In genomic region chr12:12715459-12716150, GRCh38 we compare ENCODE assay signal across 8 cellular contexts. TPM values are rescaled to one million over a fixed set of nuclear protein-coding genes. Genes with fewer than 3 reads are reported as not detected.
A peak's percentile ranks its signal among the peaks of the same experiment; 100 is the strongest.
DNase-seq lines count a peak whose midpoint lies in the region; ATAC-seq and TF ChIP-seq lines count a peak whose summit lies in the region.

No MANE protein-coding gene starts in this region.

- BruUV-seq in OCI-LY7 (replicated peaks; lab: Mats Ljungman, UMichigan) (no TSS peak), MCF 10A (replicated peaks; lab: Mats Ljungman, UMichigan) (no TSS peak)

- H3K9me3 ChIP-seq in OCI-LY7 (ENCODE audit: low read length) (no peaks in the 10 kb centered on the region), muscle layer of colon (ENCODE audit: low read length) (no peaks in the 10 kb centered on the region), uterus (no peaks in the 10 kb centered on the region)

- H3K4me1 ChIP-seq in OCI-LY7 (ENCODE audit: insufficient read depth, low read length, poor library complexity, severe bottlenecking) = peaks cover 43% of the 10 kb centered on the region
- peaks cover 37% of the 10 kb centered on the region for H3K4me1 ChIP-seq in muscle layer of colon (ENCODE audit: insufficient read depth, low read length)
- H3K4me1 ChIP-seq in uterus = no peaks in the 10 kb centered on the region

- peak overlapping the region; percentile 72 for H3K9ac ChIP-seq in muscle layer of colon (ENCODE audit: low read length)

- DNase-seq in activated T-cell treated with anti-CD3 and anti-CD28 coated beads for 48 hours (ENCODE audit: low read depth) = peak; percentile 37
- no peak for DNase-seq in activated T-cell treated with anti-CD3 and anti-CD28 coated beads, Interleukin-2, amount 50 U/mL, for 1 hour
- peak; percentile 64 for DNase-seq in OCI-LY7 (ENCODE audit: low spot score)
- DNase-seq in MCF 10A (ENCODE audit: unreplicated experiment) = no peak
- no peak for DNase-seq in uterus
- DNase-seq in SKM-1 (lab: John Stamatoyannopoulos, UW; ENCODE audit: unreplicated experiment) = no peak

- peak overlapping the region; percentile 98 for H3K4me3 Mint-ChIP-seq in MCF 10A (ENCODE audit: unreplicated experiment)

- H3K36me3 ChIP-seq in OCI-LY7 (ENCODE audit: insufficient read depth, low read length) (peaks cover 24% of the 10 kb centered on the region), muscle layer of colon (ENCODE audit: insufficient read depth, low read length) (peaks cover 15% of the 10 kb centered on the region), uterus (no peaks in the 10 kb centered on the region)

- H3K4me1 Mint-ChIP-seq in MCF 10A (ENCODE audit: insufficient read depth, unreplicated experiment) = peaks cover 26% of the 10 kb centered on the region

- CTCF ChIA-PET in OCI-LY7 (lab: Charles Lee; ENCODE audit: unreplicated experiment) (interaction anchor here (1.0 kb wide), 1 partner anchor 12 kb away, joined by 4 read pairs; no protein-coding TSS in a partner anchor), MCF 10A (lab: Yijun Ruan, JAX) (interaction anchor here (0.8 to 1.7 kb wide), 5 partner anchors 10 to 358 kb away, joined by 3 to 20 read pairs (median 7); partner anchors contain the start of gene BORCS5)

- TF ChIP-seq CTCF in OCI-LY7 (conservative IDR thresholded peaks at IDR 0.05; ENCODE audit: low read length) = no peak
- TF ChIP-seq CTCF in MCF 10A (IDR thresholded peaks at IDR 0.05; ENCODE audit: unreplicated experiment) = no peak
- TF ChIP-seq CTCF in uterus (IDR thresholded peaks at IDR 0.05) = no peak

- peaks cover 6% of the 10 kb centered on the region; the same call in 1 of the 2 replicates for H4K20me1 ChIP-seq in OCI-LY7 (ENCODE audit: insufficient read depth, low read length)

- peaks cover 41% of the 10 kb centered on the region for H3K36me3 Mint-ChIP-seq in MCF 10A (ENCODE audit: insufficient read depth, unreplicated experiment)

- no peaks in the 10 kb centered on the region for H3K9me3 Mint-ChIP-seq in MCF 10A (ENCODE audit: unreplicated experiment)

- no peaks in the 10 kb centered on the region for H3K27me3 ChIP-seq in muscle layer of colon (ENCODE audit: control insufficient read depth in 1 of 2, insufficient read depth in 2 of 2, low read length in 2 of 2)
- no peaks in the 10 kb centered on the region for H3K27me3 ChIP-seq in uterus

- POLR2A ChIA-PET in OCI-LY7 (lab: Charles Lee) (interaction anchor here (0.6 to 4.0 kb wide), 16 partner anchors 9 to 966 kb away, joined by 3 to 44 read pairs (median 6); partner anchors contain the start of genes BORCS5 and GPR19), MCF 10A (lab: Yijun Ruan, JAX) (interaction anchor here (0.6 to 13.4 kb wide), 22 partner anchors 10 to 1992 kb away, joined by 3 to 163 read pairs (median 4); partner anchors contain the start of genes BORCS5, DUSP16 and GPR19)

- peak; percentile 24 for ATAC-seq in HG02840 (IDR thresholded peaks at IDR 0.05; ENCODE audit: low FRiP score, unreplicated experiment)

- no peaks in the 10 kb centered on the region for H3K9me2 ChIP-seq in OCI-LY7 (ENCODE audit: insufficient read depth, low read length)

- H3K4me2 ChIP-seq in OCI-LY7 (ENCODE audit: low read length) = peak overlapping the region; percentile 94

- H3K27me3 Mint-ChIP-seq in MCF 10A (ENCODE audit: insufficient read depth, unreplicated experiment) = no peaks in the 10 kb centered on the region

- intact Hi-C loops in OCI-LY7 (cut with micrococcal nuclease; ENCODE audit: unreplicated experiment) = loop anchor here (2.0 to 5.0 kb wide), 2 partner anchors 153 to 359 kb away; partner anchors contain the start of genes BORCS5 and DUSP16
- intact Hi-C loops in MCF 10A (cut with micrococcal nuclease) = loop anchor here (5.0 kb wide), 1 partner anchor 187 kb away; no protein-coding TSS in a partner anchor
- intact Hi-C loops in uterus (cut with DNase I; ENCODE audit: low total_unique reads) = no loop called here

- H3K79me2 ChIP-seq in OCI-LY7 (ENCODE audit: insufficient read depth, low read depth, low read length) = peaks cover 33% of the 10 kb centered on the region

- no peak for TF ChIP-seq POLR2A in uterus (IDR thresholded peaks at IDR 0.05)

- peak overlapping the region; percentile 88 for H3K4me3 ChIP-seq in OCI-LY7 (ENCODE audit: low read depth, low read length, poor library complexity, severe bottlenecking)
- H3K4me3 ChIP-seq in muscle layer of colon (ENCODE audit: low read depth in 1 of 2, low read length in 2 of 2) = peak overlapping the region; percentile 85 to 95
- H3K4me3 ChIP-seq in uterus = peak overlapping the region in 1 of 2 donors; percentile 98

- peak overlapping the region; percentile 99 for H3K27ac Mint-ChIP-seq in MCF 10A (ENCODE audit: low read depth, unreplicated experiment)

- H3K27ac ChIP-seq in OCI-LY7 (ENCODE audit: low read depth, low read length, poor library complexity, severe bottlenecking) (peak overlapping the region; percentile 98), muscle layer of colon (ENCODE audit: low read depth, low read length) (peak overlapping the region; percentile 100), uterus (peak overlapping the region; percentile 100)

- H2AFZ ChIP-seq in OCI-LY7 (ENCODE audit: low read length) = peak overlapping the region; percentile 29; the same call in 1 of the 2 replicates

RNA-seq across cellular contexts. Expression of gene CDKN1B, which starts 1.6 kb away (rescaled TPM):
- 59.4 and 65.7 TPM in 2 replicates for total RNA-seq in OCI-LY7 (2014; rRNA removed; shearing (Covaris generic))
- total RNA-seq in OCI-LY7 (2022) = 45.3 and 54.7 TPM in 2 replicates
- 33.9 and 41.6 TPM in 2 replicates for total RNA-seq in MCF 10A (2022)
- 100 to 1,000 TPM in 1 of 4 donors, 10 to 100 TPM in 3; 40.7 to 104 (median 86.0) TPM for total RNA-seq in uterus

RNA-seq across cellular contexts. Expression of gene GPR19, which starts 19.6 kb away (rescaled TPM):
- 13.6 and 17.3 TPM in 2 replicates for total RNA-seq in OCI-LY7 (2014; rRNA removed; shearing (Covaris generic))
- total RNA-seq in OCI-LY7 (2022) (16.9 and 24.2 TPM in 2 replicates), MCF 10A (2022) (0.93 TPM in 1 of 2 replicates, not detected in the other), uterus (under 1 TPM in 1 of 4 donors, not detected in 3; 0.83 TPM)

Comparison
In these comparisons a context has a peak if more than half of its experiments do, and no peak if none do; other contexts are left out.
1. DNase-seq: peak in activated T-cell treated with anti-CD3 and anti-CD28 coated beads for 48 hours (single experiment) and OCI-LY7 (single experiment); none in activated T-cell treated with anti-CD3 and anti-CD28 coated beads, Interleukin-2, amount 50 U/mL, for 1 hour (single experiment), MCF 10A (single experiment), uterus (0 of 2) and SKM-1 (single experiment).
2. Peak in every context shown above with its lines, with median percentiles within 50 percentile points of each other: H3K27ac ChIP-seq.